In genomic region chr7:4191046-4191445, GRCh38 we compare ENCODE assay signal across 17 cellular contexts.
DNase-seq lines count a peak whose midpoint lies in the region; ATAC-seq, FAIRE-seq and TF ChIP-seq lines count a peak whose summit lies in the region.
"Had no signal": no experiment of that assay in that cellular context is flagged by ENCODE, and none has a peak within 500 bp of the region (broad histone marks: within the 10 kb centered on the region; RNA-seq: fewer than 3 reads in every experiment).

No MANE protein-coding gene starts in this region.

- POLR2A ChIA-PET in WTC11 (lab: Charles Lee) = no interaction called here
- POLR2A ChIA-PET in naive thymus-derived CD4-positive, alpha-beta T cell (lab: Charles Lee) = no interaction called here

- H3K27me3 Mint-ChIP-seq in WTC11 (ENCODE audit: low read depth) = no peaks in the 10 kb centered on the region
- H3K27me3 Mint-ChIP-seq in naive thymus-derived CD4-positive, alpha-beta T cell = no peaks in the 10 kb centered on the region

- H2BK15ac ChIP-seq in neuronal stem cell (ENCODE audit: low read length) = no peak overlapping the region

- no peaks in the 10 kb centered on the region for H3K27me3 ChIP-seq in neuronal stem cell (ENCODE audit: control insufficient read depth in 3 of 3, insufficient read depth in 3 of 3, low read depth in 1 of 3, low read length in 3 of 3)
- H3K27me3 ChIP-seq in naive thymus-derived CD4-positive, alpha-beta T cell (ENCODE audit: control insufficient read depth in 2 of 2, insufficient read depth in 2 of 2, low read length in 2 of 2) = no peaks in the 10 kb centered on the region
- H3K27me3 ChIP-seq: BLaER1 had no signal

- H2BK5ac ChIP-seq in neuronal stem cell (ENCODE audit: low read length) = peak overlapping the region; percentile 79

- H3K4me1 Mint-ChIP-seq in WTC11 = peaks cover 3% of the 10 kb centered on the region
- no peaks in the 10 kb centered on the region for H3K4me1 Mint-ChIP-seq in naive thymus-derived CD4-positive, alpha-beta T cell
- H3K4me1 Mint-ChIP-seq: CD8-positive, alpha-beta memory T cell had no signal

- H3K4me3 ChIP-seq in neuronal stem cell (ENCODE audit: low read length in 2 of 2) = no peak overlapping the region
- H3K4me3 ChIP-seq in naive thymus-derived CD4-positive, alpha-beta T cell (ENCODE audit: low read length) = no peak overlapping the region
- H3K4me3 ChIP-seq: BLaER1, GM12878 had no signal

- no peak overlapping the region for H3K4ac ChIP-seq in neuronal stem cell (ENCODE audit: low read length)

- H3K36me3 Mint-ChIP-seq in WTC11 = peaks cover 6% of the 10 kb centered on the region; the same call in 1 of the 2 replicates
- no peaks in the 10 kb centered on the region for H3K36me3 Mint-ChIP-seq in naive thymus-derived CD4-positive, alpha-beta T cell
- H3K36me3 Mint-ChIP-seq: CD8-positive, alpha-beta memory T cell had no signal

- H2BK12ac ChIP-seq in neuronal stem cell (ENCODE audit: low read length) = no peak overlapping the region

- no peak overlapping the region for H3K9ac ChIP-seq in neuronal stem cell (ENCODE audit: low read depth, low read length, poor library complexity)
- H3K9ac ChIP-seq: BLaER1 had no signal

- CTCF ChIA-PET in WTC11 (lab: Charles Lee) = no interaction called here
- CTCF ChIA-PET in naive thymus-derived CD4-positive, alpha-beta T cell (lab: Charles Lee) = no interaction called here

- H2AK5ac ChIP-seq in neuronal stem cell (ENCODE audit: low read depth, low read length) = peak overlapping the region; percentile 96

- H3K27ac ChIP-seq in neuronal stem cell (replicated peaks; ENCODE audit: low read length) = no peak overlapping the region
- H3K27ac ChIP-seq in naive thymus-derived CD4-positive, alpha-beta T cell (ENCODE audit: low read depth, low read length) = no peak overlapping the region
- H3K27ac ChIP-seq: 22Rv1, BLaER1, HL-60 had no signal

- H3K18ac ChIP-seq in neuronal stem cell (ENCODE audit: low read length) = peak overlapping the region; percentile 27

- no peak for ATAC-seq in left ventricle myocardium superior
- no peak for ATAC-seq in Right ventricle myocardium superior (ENCODE audit: poor library complexity)
- no peak for ATAC-seq in WTC11
- ATAC-seq in GM19397 (IDR thresholded peaks at IDR 0.05; ENCODE audit: unreplicated experiment) = no peak
- ATAC-seq in GM18909 (IDR thresholded peaks at IDR 0.05; ENCODE audit: poor library complexity, unreplicated experiment) = no peak
- ATAC-seq in naive thymus-derived CD4-positive, alpha-beta T cell = no peak
- ATAC-seq: GM12878, HCT116 had no signal

- peak; percentile 26 for DNase-seq in left ventricle myocardium superior
- no peak for DNase-seq in Right ventricle myocardium superior
- no peak for DNase-seq in WTC11 (ENCODE audit: low spot score)
- no peak for DNase-seq in neuronal stem cell (ENCODE audit: low spot score)
- no peak for DNase-seq in urothelium cell line (ENCODE audit: low spot score)
- no peak for DNase-seq in naive thymus-derived CD4-positive, alpha-beta T cell
- DNase-seq: AML-193; CD8-positive, alpha-beta memory T cell had no signal

- peak overlapping the region; percentile 27 for H3K23ac ChIP-seq in neuronal stem cell (ENCODE audit: low read depth, low read length, poor library complexity)

- no peak overlapping the region for H4K8ac ChIP-seq in neuronal stem cell (ENCODE audit: low read depth, low read length)

- intact Hi-C loops in left ventricle myocardium superior (cut with micrococcal nuclease) (no loop called here), Right ventricle myocardium superior (cut with DNase I) (no loop called here)
- intact Hi-C loops in naive thymus-derived CD4-positive, alpha-beta T cell (cut with micrococcal nuclease) = no loop called here

- WGBS in neuronal stem cell (ENCODE audit: extremely low coverage in 2 of 2, insufficient read length in 2 of 2, insufficient replicate concordance in 1 of 2), 2 donors = no CpG with 5 or more reads among the region's 19 CpGs

- no peak overlapping the region for H3K4me3 Mint-ChIP-seq in WTC11
- no peak overlapping the region for H3K4me3 Mint-ChIP-seq in naive thymus-derived CD4-positive, alpha-beta T cell
- H3K4me3 Mint-ChIP-seq: CD8-positive, alpha-beta memory T cell had no signal

- no peak overlapping the region for H3K14ac ChIP-seq in neuronal stem cell (ENCODE audit: low read length)

- no peaks in the 10 kb centered on the region for H3K79me1 ChIP-seq in neuronal stem cell (ENCODE audit: low read depth, low read length)

- H4K91ac ChIP-seq in neuronal stem cell (ENCODE audit: low read depth, low read length, poor library complexity) = no peak overlapping the region

- H3K27ac Mint-ChIP-seq in WTC11 = no peak overlapping the region
- H3K27ac Mint-ChIP-seq in naive thymus-derived CD4-positive, alpha-beta T cell = no peak overlapping the region
- H3K27ac Mint-ChIP-seq: CD8-positive, alpha-beta memory T cell had no signal

- no peak overlapping the region for H3K4me2 ChIP-seq in neuronal stem cell (ENCODE audit: insufficient read depth, low read length, poor library complexity, severe bottlenecking)
- H3K4me2 ChIP-seq: BLaER1 had no signal

- no peaks in the 10 kb centered on the region for H3K36me3 ChIP-seq in neuronal stem cell (replicated peaks in 1 of 2; ENCODE audit: control insufficient read depth in 2 of 2, insufficient read depth in 2 of 2, low read length in 2 of 2)
- H3K36me3 ChIP-seq in naive thymus-derived CD4-positive, alpha-beta T cell (ENCODE audit: control insufficient read depth in 2 of 3, insufficient read depth in 3 of 3, low read length in 3 of 3) = no peaks in the 10 kb centered on the region
- H3K36me3 ChIP-seq: BLaER1 had no signal

- H3K4me1 ChIP-seq in neuronal stem cell (ENCODE audit: control insufficient read depth in 2 of 2, insufficient read depth in 1 of 2, low read depth in 1 of 2, low read length in 2 of 2) = peaks cover 0 to 5% of the 10 kb centered on the region in 2 donors
- no peaks in the 10 kb centered on the region for H3K4me1 ChIP-seq in naive thymus-derived CD4-positive, alpha-beta T cell (ENCODE audit: control insufficient read depth in 2 of 2, insufficient read depth in 2 of 2, low read length in 2 of 2)

- peak; percentile 94 for FAIRE-seq in urothelium cell line (lab: Jason Lieb, UNC)
- FAIRE-seq: GM12878, GM18507, H54 had no signal

- H3K9me3 ChIP-seq in neuronal stem cell (replicated peaks in 1 of 2; ENCODE audit: control insufficient read depth in 2 of 2, insufficient read depth in 1 of 2, low read depth in 1 of 2, low read length in 2 of 2) = no peaks in the 10 kb centered on the region
- no peaks in the 10 kb centered on the region for H3K9me3 ChIP-seq in naive thymus-derived CD4-positive, alpha-beta T cell (ENCODE audit: control insufficient read depth in 2 of 3, low read length in 3 of 3)
- H3K9me3 ChIP-seq: BLaER1 had no signal

- H2BK120ac ChIP-seq in neuronal stem cell (ENCODE audit: low read depth, low read length) = peak overlapping the region; percentile 41

- no peak for TF ChIP-seq CTCF in WTC11 (IDR thresholded peaks at IDR 0.05)

- peaks cover 17% of the 10 kb centered on the region for H3K9me3 Mint-ChIP-seq in WTC11
- H3K9me3 Mint-ChIP-seq in naive thymus-derived CD4-positive, alpha-beta T cell = peaks cover 0 to 4% (median 0%) of the 10 kb centered on the region in 11 donors
- H3K9me3 Mint-ChIP-seq: CD8-positive, alpha-beta memory T cell had no signal

- H2AFZ ChIP-seq in neuronal stem cell (ENCODE audit: low read length) = no peak overlapping the region

TF ChIP-seq in WTC11, 78 proteins besides CTCF, POLR2A, EP300 and RAD21:
- peak; percentile 71; the same call in 1 of the 2 replicates for TF ChIP-seq ZNF423 (CRISPR knock-in tag; IDR thresholded peaks at IDR 0.05)
- TF ChIP-seq FOXP1 (CRISPR knock-in tag; IDR thresholded peaks at IDR 0.05; ENCODE audit: borderline replicate concordance) = no peak
